ENCODE assay signal across 14 cellular contexts in the genomic region with DNA sequence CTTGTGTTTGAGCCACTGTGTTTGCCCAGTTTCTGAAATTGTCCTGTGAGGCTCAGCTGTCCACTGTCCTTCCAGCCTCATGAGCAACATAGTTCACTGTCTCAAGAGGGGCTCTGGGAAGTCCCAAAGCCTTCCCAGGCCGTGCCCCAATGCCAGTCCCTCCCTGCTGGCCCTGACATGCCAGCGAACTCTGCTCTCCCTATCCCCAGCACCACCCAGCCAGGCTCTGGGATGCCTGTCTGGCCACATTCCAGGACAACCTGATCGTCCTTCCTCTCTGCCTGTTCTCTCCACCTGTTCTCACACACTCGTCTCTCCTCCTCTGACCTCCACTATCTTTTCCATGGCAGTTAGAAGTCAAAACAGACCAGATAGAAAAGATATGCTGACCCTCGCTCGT.
DNase-seq lines count a peak whose midpoint lies in the region; ATAC-seq and TF ChIP-seq lines count a peak whose summit lies in the region.
"Had no signal": no experiment of that assay in that cellular context is flagged by ENCODE, and none has a peak within 500 bp of the region (broad histone marks: within the 10 kb centered on the region; RNA-seq: fewer than 3 reads in every experiment).

No MANE protein-coding gene starts in this region.

- H3K36me3 ChIP-seq in hepatocyte (replicated peaks; ENCODE audit: insufficient read depth, low read depth) (no peaks in the 10 kb centered on the region), mucosa of descending colon (ENCODE audit: low read depth) (no peaks in the 10 kb centered on the region), transverse colon (no peaks in the 10 kb centered on the region), mesendoderm (ENCODE audit: control insufficient read depth, insufficient read depth, low read length) (no peaks in the 10 kb centered on the region)
- no peaks in the 10 kb centered on the region for H3K36me3 ChIP-seq in CD8-positive, alpha-beta memory T cell (ENCODE audit: insufficient read depth, low read length)

- H3K18ac ChIP-seq in mesendoderm (ENCODE audit: low read length), result no peak overlapping the region

- no peak overlapping the region for H4K5ac ChIP-seq in mesendoderm (ENCODE audit: low read length)

- H2BK120ac ChIP-seq in mesendoderm (ENCODE audit: low read depth, low read length), result no peak overlapping the region

- no peaks in the 10 kb centered on the region for H3K27me3 Mint-ChIP-seq in CD8-positive, alpha-beta memory T cell

- H4K20me1 ChIP-seq in hepatocyte (ENCODE audit: insufficient read depth, poor library complexity, severe bottlenecking), result no peaks in the 10 kb centered on the region

- H3K79me1 ChIP-seq in mesendoderm (ENCODE audit: low read length), result no peaks in the 10 kb centered on the region

- WGBS in hepatocyte (ENCODE audit: low lambda C conversion rate, missing lambda C conversion rate), result 63% methylated on average over 6 of the region's 6 CpGs
- 60 to 70% methylated on average over 2 to 6 of the region's 6 CpGs for WGBS in transverse colon (ENCODE audit: low coverage in 1 of 2), 2 donors
- no CpG with 5 or more reads among the region's 6 CpGs for WGBS in mesendoderm (ENCODE audit: extremely low coverage, insufficient coverage, low lambda C conversion rate)

- H3K9me3 ChIP-seq in hepatocyte (ENCODE audit: low read depth) (no peaks in the 10 kb centered on the region), mucosa of descending colon (no peaks in the 10 kb centered on the region), transverse colon (no peaks in the 10 kb centered on the region)
- H3K9me3 ChIP-seq in CD8-positive, alpha-beta memory T cell (ENCODE audit: low read length), result no peaks in the 10 kb centered on the region

- H3K4me3 ChIP-seq in hepatocyte (no peak overlapping the region), mucosa of descending colon (no peak overlapping the region), transverse colon (no peak overlapping the region), mesendoderm (ENCODE audit: low read length) (no peak overlapping the region)
- no peak overlapping the region for H3K4me3 ChIP-seq in CD8-positive, alpha-beta memory T cell (ENCODE audit: low read length)
- H3K4me3 ChIP-seq: PC-9 had no signal

- H3K4me1 ChIP-seq in hepatocyte (ENCODE audit: insufficient read depth) (peaks cover 7% of the 10 kb centered on the region), mucosa of descending colon (ENCODE audit: low read depth) (no peaks in the 10 kb centered on the region), transverse colon (peaks cover 0 to 5% (median 2%) of the 10 kb centered on the region in 4 donors), mesendoderm (ENCODE audit: control insufficient read depth, low read depth, low read length) (no peaks in the 10 kb centered on the region)
- no peaks in the 10 kb centered on the region for H3K4me1 ChIP-seq in CD8-positive, alpha-beta memory T cell (ENCODE audit: insufficient read depth, low read length)

- CTCF ChIA-PET in CD8-positive, alpha-beta memory T cell (lab: Charles Lee), result no interaction called here

- H3K56ac ChIP-seq in mesendoderm (ENCODE audit: low read length), result no peak overlapping the region

- H3K9me3 Mint-ChIP-seq in CD8-positive, alpha-beta memory T cell, result no peaks in the 10 kb centered on the region

- H3K4ac ChIP-seq in mesendoderm (ENCODE audit: low read depth, low read length), result no peak overlapping the region

- H3K9ac ChIP-seq in mesendoderm (ENCODE audit: low read length), result no peak overlapping the region
- H3K9ac ChIP-seq: KMS-11 had no signal

- H3K36me3 Mint-ChIP-seq in CD8-positive, alpha-beta memory T cell, result peaks cover 0 to 2% (median 0%) of the 10 kb centered on the region in 3 donors

- in situ Hi-C loops in transverse colon (cut with MboI; ENCODE audit: low pct_ligation_motif_present in 1 of 4, low pct_unique_long_range_greater_than_20kb in 1 of 4, low sequenced_read_pairs in 3 of 4), result no loop called here

- no peak overlapping the region for H2AK5ac ChIP-seq in mesendoderm (ENCODE audit: low read length)

- no peak overlapping the region for H2AFZ ChIP-seq in hepatocyte
- H2AFZ ChIP-seq: PC-9 had no signal

- H3K79me2 ChIP-seq in hepatocyte (no peaks in the 10 kb centered on the region), mesendoderm (ENCODE audit: control insufficient read depth, insufficient read depth, low read length) (no peaks in the 10 kb centered on the region)

- TF ChIP-seq EP300 in transverse colon (IDR thresholded peaks at IDR 0.05; ENCODE audit: low read depth), result no peak

- POLR2A ChIA-PET in CD8-positive, alpha-beta memory T cell (lab: Charles Lee), result no interaction called here

- peak overlapping the region in 1 of 7 donors; percentile 35 for H3K4me3 Mint-ChIP-seq in CD8-positive, alpha-beta memory T cell

- intact Hi-C loops in mucosa of descending colon (cut with DNase I, micrococcal nuclease), result no loop called here
- intact Hi-C loops in transverse colon (cut with DNase I; ENCODE audit: low total_unique reads), result no loop called here

- ATAC-seq in mucosa of descending colon, result peak; percentile 92

- no peak overlapping the region for H4K8ac ChIP-seq in mesendoderm (ENCODE audit: low read depth, low read length)

- peak overlapping the region in 1 of 8 donors; percentile 8 for H3K27ac Mint-ChIP-seq in CD8-positive, alpha-beta memory T cell

- H3K4me2 ChIP-seq in hepatocyte (no peak overlapping the region), mesendoderm (ENCODE audit: low read length) (no peak overlapping the region)
- H3K4me2 ChIP-seq: KMS-11, PC-9 had no signal

- H3K4me1 Mint-ChIP-seq in CD8-positive, alpha-beta memory T cell, result peaks cover 6 to 12% (median 8%) of the 10 kb centered on the region in 3 donors

- TF ChIP-seq POLR2A in transverse colon (IDR thresholded peaks at IDR 0.05), result no peak

- H3K27me3 ChIP-seq in hepatocyte (no peaks in the 10 kb centered on the region), transverse colon (no peaks in the 10 kb centered on the region), mesendoderm (ENCODE audit: insufficient read depth, low read length, poor library complexity) (no peaks in the 10 kb centered on the region)
- H3K27me3 ChIP-seq in CD8-positive, alpha-beta memory T cell (ENCODE audit: insufficient read depth, low read length, poor library complexity, severe bottlenecking), result no peaks in the 10 kb centered on the region

- no peak for TF ChIP-seq CTCF in hepatocyte (IDR thresholded peaks at IDR 0.05; ENCODE audit: poor library complexity)
- TF ChIP-seq CTCF in mucosa of descending colon (IDR thresholded peaks at IDR 0.05), result no peak
- no peak for TF ChIP-seq CTCF in transverse colon (IDR thresholded peaks at IDR 0.05)

- H3K27ac ChIP-seq in hepatocyte, result no peak overlapping the region
- no peak overlapping the region for H3K27ac ChIP-seq in transverse colon
- H3K27ac ChIP-seq in mesendoderm (ENCODE audit: low read depth, low read length), result no peak overlapping the region
- no peak overlapping the region for H3K27ac ChIP-seq in CD8-positive, alpha-beta memory T cell (ENCODE audit: low read depth, low read length)
- H3K27ac ChIP-seq: KMS-11, PC-9 had no signal

- DNase-seq in NCI-H2029 treated with DMSO at 0.1 percent for 48 hours (lab: John Stamatoyannopoulos, UW), result peak; percentile 52
- peak; percentile 24 for DNase-seq in hepatocyte (ENCODE audit: low spot score)
- peak; percentile 61 to 74 (median 68) for DNase-seq in mucosa of descending colon
- peak; percentile 65 for DNase-seq in transverse colon
- DNase-seq in mesendoderm, result no peak
- DNase-seq in CD8-positive, alpha-beta memory T cell, result no peak
- DNase-seq in ecto neural progenitor cell (ENCODE audit: low spot score), result no peak
- DNase-seq: ACHN, HCEC 1CT, NCI-H1048, NCI-H1436 treated with DMSO at 0.1 percent for 48 hours, NCI-H524, PC-9 had no signal

- H3K23ac ChIP-seq in mesendoderm (ENCODE audit: low read length), result no peak overlapping the region

- no peaks in the 10 kb centered on the region for H3K9me2 ChIP-seq in hepatocyte (replicated peaks; ENCODE audit: insufficient read depth)

- no peak overlapping the region for H2BK5ac ChIP-seq in mesendoderm (ENCODE audit: low read length)

- no peak overlapping the region for H2BK15ac ChIP-seq in mesendoderm (replicated peaks; ENCODE audit: low read depth)

Comparison
In these comparisons a context has a peak if more than half of its experiments do, and no peak if none do; other contexts are left out.
1. DNase-seq: peak in NCI-H2029 treated with DMSO at 0.1 percent for 48 hours (single experiment), hepatocyte (single experiment), mucosa of descending colon (3 of 3) and transverse colon (single experiment); none in mesendoderm (single experiment), CD8-positive, alpha-beta memory T cell (0 of 5) and ecto neural progenitor cell (single experiment).